17 cellular contexts compared by ENCODE assay signal in the genomic region with DNA sequence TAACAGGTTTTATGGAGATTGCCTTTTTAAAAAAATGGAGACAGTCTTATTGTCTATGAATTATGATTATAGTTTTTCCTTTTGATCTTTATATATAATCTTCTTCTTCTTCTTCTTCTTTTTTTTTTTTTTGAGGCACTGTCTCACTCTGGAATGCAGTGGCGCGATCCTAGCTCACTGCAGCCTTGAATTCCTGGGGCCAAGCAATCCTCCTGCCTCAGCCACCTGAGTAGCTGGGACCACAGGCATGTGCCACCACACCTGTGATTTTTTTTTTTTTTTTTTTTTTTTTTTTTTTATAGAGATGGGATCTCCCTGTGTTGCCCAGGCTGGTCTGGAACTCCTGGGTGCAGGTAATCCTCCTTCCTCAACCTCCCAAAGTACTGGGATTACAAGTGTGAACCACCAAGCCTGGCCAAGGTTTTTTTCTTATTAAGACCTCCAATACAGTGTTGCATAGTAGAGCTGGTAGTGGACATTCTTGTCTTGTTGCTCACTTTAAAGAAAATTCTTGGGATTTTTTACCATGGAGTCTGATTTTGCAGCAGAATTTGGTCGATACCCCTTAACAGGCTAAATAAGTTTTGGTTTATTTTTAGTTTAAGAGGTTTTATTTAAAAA. TPM values are rescaled to one million over a fixed set of nuclear protein-coding genes. Genes with fewer than 3 reads are reported as not detected.
A peak's percentile ranks its signal among the peaks of the same experiment; 100 is the strongest.
DNase-seq lines count a peak whose midpoint lies in the region; FAIRE-seq and TF ChIP-seq lines count a peak whose summit lies in the region.
"Had no signal": no experiment of that assay in that cellular context is flagged by ENCODE, and none has a peak within 500 bp of the region (broad histone marks: within the 10 kb centered on the region; RNA-seq: fewer than 3 reads in every experiment).

No MANE protein-coding gene starts in this region.

- POLR2A ChIA-PET in A673 (lab: Charles Lee; ENCODE audit: low non-redundant PET), result no interaction called here

- H3K79me2 ChIP-seq in astrocyte (ENCODE audit: insufficient read depth, low read length) (no peaks in the 10 kb centered on the region), keratinocyte (ENCODE audit: control insufficient read depth, insufficient read depth, low read length) (peaks cover under 1% of the 10 kb centered on the region)

- DNase-seq in AG10803 (ENCODE audit: low read depth), result peak; percentile 64
- DNase-seq in HS-5 (ENCODE audit: low read depth), result peak; percentile 82
- DNase-seq in astrocyte (ENCODE audit: low read depth), result peak; percentile 57
- peak; percentile 49 for DNase-seq in keratinocyte (ENCODE audit: low read depth, low spot score)
- DNase-seq in progenitor cell of endocrine pancreas (ENCODE audit: low spot score, unreplicated experiment), result no peak
- DNase-seq in A673 (ENCODE audit: low spot score), result no peak
- no peak for DNase-seq in activated CD4-positive, alpha-beta T cell treated with anti-CD3 and anti-CD28 coated beads, Interleukin-2, amount 10 ng/mL, durations not matched to agents 24 days and 14 days
- DNase-seq in NCI-H774 (lab: John Stamatoyannopoulos, UW), result no peak
- DNase-seq: cortex of kidney; foreskin melanocyte; kidney; NCI-H2029 treated with DMSO at 0.1 percent for 48 hours; posterior cingulate gyrus; SHP77; stimulated activated CD8-positive, alpha-beta memory T cell treated with anti-CD3 and anti-CD28 coated beads, Interleukin-4, amount 100 ng/mL, for 48 hours; thyroid gland had no signal

- H3K27me3 Mint-ChIP-seq in astrocyte (ENCODE audit: low read depth, unreplicated experiment) (no peaks in the 10 kb centered on the region), progenitor cell of endocrine pancreas (no peaks in the 10 kb centered on the region)
- H3K27me3 Mint-ChIP-seq in activated CD4-positive, alpha-beta T cell treated with anti-CD3 and anti-CD28 coated beads, Interleukin-2, amount 10 ng/mL, durations not matched to agents 24 days and 14 days, result no peaks in the 10 kb centered on the region

- H3K4me3 ChIP-seq in AG10803 (ENCODE audit: low read length) (no peak overlapping the region), astrocyte (ENCODE audit: insufficient read depth, low read depth, low read length) (no peak overlapping the region), keratinocyte (ENCODE audit: control insufficient read depth in 2 of 3, extremely low read depth in 1 of 3, insufficient read depth in 2 of 3, low read depth in 1 of 3, low read length in 3 of 3) (no peak overlapping the region), A673 (ENCODE audit: low read depth, low read length, poor library complexity, severe bottlenecking) (no peak overlapping the region)
- H3K4me3 ChIP-seq: BLaER1, thyroid gland had no signal

- no peaks in the 10 kb centered on the region for H3K9me1 ChIP-seq in keratinocyte (ENCODE audit: control insufficient read depth, extremely low read depth, insufficient read depth, low read length)

- H3K4me2 ChIP-seq in astrocyte (ENCODE audit: low read length) (peak overlapping the region; percentile 29), keratinocyte (ENCODE audit: control insufficient read depth, extremely low read depth, insufficient read depth, low read depth, low read length) (peak overlapping the region; percentile 60)
- H3K4me2 ChIP-seq: BLaER1 had no signal

- H3K9me3 ChIP-seq in astrocyte (ENCODE audit: insufficient read depth, low read depth, low read length) (no peaks in the 10 kb centered on the region), keratinocyte (ENCODE audit: control insufficient read depth, low read depth, low read length) (no peaks in the 10 kb centered on the region), A673 (ENCODE audit: low read depth, low read length, poor library complexity, severe bottlenecking) (no peaks in the 10 kb centered on the region)
- H3K9me3 ChIP-seq: thyroid gland had no signal

- intact Hi-C loops in A673 (cut with micrococcal nuclease; ENCODE audit: unreplicated experiment), result loop anchor here (5.0 kb wide), 2 partner anchors 80 to 280 kb away; no protein-coding TSS in a partner anchor
- intact Hi-C loops in activated CD4-positive, alpha-beta T cell treated with anti-CD3 and anti-CD28 coated beads, Interleukin-2, amount 10 ng/mL, durations not matched to agents 24 days and 14 days (cut with micrococcal nuclease), result no loop called here

- H3K36me3 Mint-ChIP-seq in astrocyte (ENCODE audit: low read depth, unreplicated experiment) (peaks cover 6% of the 10 kb centered on the region), progenitor cell of endocrine pancreas (ENCODE audit: insufficient read depth) (peaks cover 7% of the 10 kb centered on the region)
- peaks cover 44% of the 10 kb centered on the region for H3K36me3 Mint-ChIP-seq in activated CD4-positive, alpha-beta T cell treated with anti-CD3 and anti-CD28 coated beads, Interleukin-2, amount 10 ng/mL, durations not matched to agents 24 days and 14 days (ENCODE audit: low read depth)

- H3K27me3 ChIP-seq in astrocyte (ENCODE audit: insufficient read depth, low read length) (no peaks in the 10 kb centered on the region), keratinocyte (ENCODE audit: control insufficient read depth, extremely low read depth, insufficient read depth, low read length) (no peaks in the 10 kb centered on the region), A673 (replicated peaks; ENCODE audit: insufficient read depth, low read depth, low read length, poor library complexity) (no peaks in the 10 kb centered on the region)
- H3K27me3 ChIP-seq: BLaER1, thyroid gland had no signal

- no peak overlapping the region for H2AFZ ChIP-seq in astrocyte (ENCODE audit: low read depth, low read length)
- H2AFZ ChIP-seq in keratinocyte (ENCODE audit: control insufficient read depth, low read length), result no peak overlapping the region

- H3K9me3 Mint-ChIP-seq in astrocyte (ENCODE audit: unreplicated experiment) (no peaks in the 10 kb centered on the region), progenitor cell of endocrine pancreas (ENCODE audit: low read depth) (no peaks in the 10 kb centered on the region)
- no peaks in the 10 kb centered on the region for H3K9me3 Mint-ChIP-seq in activated CD4-positive, alpha-beta T cell treated with anti-CD3 and anti-CD28 coated beads, Interleukin-2, amount 10 ng/mL, durations not matched to agents 24 days and 14 days

- H3K36me3 ChIP-seq in astrocyte (ENCODE audit: insufficient read depth, low read length) (no peaks in the 10 kb centered on the region), keratinocyte (ENCODE audit: control insufficient read depth in 2 of 2, extremely low read depth in 1 of 2, insufficient read depth in 2 of 2, low read length in 2 of 2) (peaks cover 0 to under 1% of the 10 kb centered on the region in 2 experiments), A673 (ENCODE audit: insufficient read depth, low read length, poor library complexity, severe bottlenecking) (peaks cover 10% of the 10 kb centered on the region)

- no peak for FAIRE-seq in astrocyte (lab: Jason Lieb, UNC)
- FAIRE-seq in keratinocyte (lab: Jason Lieb, UNC), result no peak
- FAIRE-seq: kidney had no signal

- H3K4me1 ChIP-seq in astrocyte (ENCODE audit: insufficient read depth, low read length), result peaks cover 38% of the 10 kb centered on the region
- peaks cover 65% of the 10 kb centered on the region for H3K4me1 ChIP-seq in keratinocyte (ENCODE audit: control insufficient read depth, extremely low read depth, insufficient read depth, low read length)
- H3K4me1 ChIP-seq in A673 (ENCODE audit: insufficient read depth, low read length, poor library complexity, severe bottlenecking), result no peaks in the 10 kb centered on the region
- H3K4me1 ChIP-seq: thyroid gland had no signal

- dilution Hi-C loops in keratinocyte (cut with MboI; ENCODE audit: extremely low pct_ligation_motif_present, low sequenced_read_pairs), result no loop called here

- TF ChIP-seq CTCF in AG10803 (conservative IDR thresholded peaks at IDR 0.05; ENCODE audit: low read length), result no peak
- TF ChIP-seq CTCF in astrocyte (IDR thresholded peaks at IDR 0.05; ENCODE audit: insufficient read depth, low read depth, low read length), result no peak
- no peak for TF ChIP-seq CTCF in keratinocyte (optimal IDR thresholded peaks at IDR 0.05 in 1 of 3, IDR thresholded peaks at IDR 0.05 in 1 of 3, conservative IDR thresholded peaks at IDR 0.05 in 1 of 3; ENCODE audit: extremely low read depth in 1 of 3, insufficient read depth in 2 of 3, low read length in 3 of 3)
- TF ChIP-seq CTCF in progenitor cell of endocrine pancreas (IDR thresholded peaks at IDR 0.05; ENCODE audit: unreplicated experiment), result no peak
- no peak for TF ChIP-seq CTCF in A673 (conservative IDR thresholded peaks at IDR 0.05; ENCODE audit: low read depth, low read length)

- no TSS peak for BruUV-seq in A673 (replicated peaks; lab: Mats Ljungman, UMichigan)

- H3K4me3 Mint-ChIP-seq in astrocyte (ENCODE audit: unreplicated experiment) (no peak overlapping the region), progenitor cell of endocrine pancreas (ENCODE audit: low read depth) (no peak overlapping the region)
- H3K4me3 Mint-ChIP-seq in activated CD4-positive, alpha-beta T cell treated with anti-CD3 and anti-CD28 coated beads, Interleukin-2, amount 10 ng/mL, durations not matched to agents 24 days and 14 days, result no peak overlapping the region

- peaks cover 43% of the 10 kb centered on the region for H3K4me1 Mint-ChIP-seq in astrocyte (ENCODE audit: low read depth, unreplicated experiment)
- peaks cover 20% of the 10 kb centered on the region for H3K4me1 Mint-ChIP-seq in progenitor cell of endocrine pancreas (ENCODE audit: low read depth)
- peaks cover 27% of the 10 kb centered on the region for H3K4me1 Mint-ChIP-seq in activated CD4-positive, alpha-beta T cell treated with anti-CD3 and anti-CD28 coated beads, Interleukin-2, amount 10 ng/mL, durations not matched to agents 24 days and 14 days

- H3K27ac Mint-ChIP-seq in astrocyte (ENCODE audit: unreplicated experiment), result peak overlapping the region; percentile 49
- no peak overlapping the region for H3K27ac Mint-ChIP-seq in progenitor cell of endocrine pancreas
- no peak overlapping the region for H3K27ac Mint-ChIP-seq in activated CD4-positive, alpha-beta T cell treated with anti-CD3 and anti-CD28 coated beads, Interleukin-2, amount 10 ng/mL, durations not matched to agents 24 days and 14 days

- CTCF ChIA-PET in A673 (lab: Charles Lee), result interaction anchor here (0.6 to 1.2 kb wide), 3 partner anchors 49 to 217 kb away, joined by 3 to 11 read pairs (median 4); no protein-coding TSS in a partner anchor

- H4K20me1 ChIP-seq in astrocyte (ENCODE audit: insufficient read depth, low read length) (peaks cover 5% of the 10 kb centered on the region), keratinocyte (ENCODE audit: control insufficient read depth, extremely low read depth, insufficient read depth, low read length) (no peaks in the 10 kb centered on the region)

- H3K9ac ChIP-seq in astrocyte (ENCODE audit: low read length) (no peak overlapping the region), keratinocyte (ENCODE audit: control insufficient read depth, extremely low read depth, insufficient read depth, low read length) (no peak overlapping the region)
- H3K9ac ChIP-seq: BLaER1 had no signal

- H3K27ac ChIP-seq in astrocyte (ENCODE audit: low read depth, low read length) (no peak overlapping the region), keratinocyte (ENCODE audit: control insufficient read depth, insufficient read depth, low read length) (peak overlapping the region; percentile 45), A673 (ENCODE audit: low read depth, low read length, poor library complexity, severe bottlenecking) (no peak overlapping the region)
- H3K27ac ChIP-seq: BLaER1, thyroid gland had no signal

RNA-seq across cellular contexts. Expression of a gene that starts 46.5 kb away (rescaled TPM):
- total RNA-seq in astrocyte (32.9 and 41.4 TPM in 2 replicates), progenitor cell of endocrine pancreas (36.3 and 37.4 TPM in 2 replicates), A673 (2021) (52.7 and 53.2 TPM in 2 replicates)
- polyA plus RNA-seq in keratinocyte, result 23.4 to 30.5 TPM (median 27.4 TPM) in 3 replicates
- polyA plus RNA-seq in keratinocyte (2011; ENCODE audit: low read depth), result 27.2 TPM
- polyA plus RNA-seq in keratinocyte (2011; cell fraction: cytosol; rRNA removed), result 17.0 and 24.4 TPM in 2 replicates
- polyA plus RNA-seq in keratinocyte (2011; cell fraction: nucleus; rRNA removed), result 28.5 and 34.3 TPM in 2 replicates
- polyA plus RNA-seq in keratinocyte (2012; ENCODE audit: low replicate concordance), result 12.1 and 17.4 TPM in 2 replicates
- 20.4 to 47.9 TPM (median 30.2 TPM) in 3 replicates for polyA minus RNA-seq in keratinocyte
- polyA minus RNA-seq in keratinocyte (2011; cell fraction: cytosol; rRNA and poly(A)+ RNA removed), result 19.2 TPM
- polyA minus RNA-seq in keratinocyte (2011; cell fraction: nucleus; rRNA and poly(A)+ RNA removed), result 27.9 and 57.4 TPM in 2 replicates
- total RNA-seq in activated CD4-positive, alpha-beta T cell treated with anti-CD3 and anti-CD28 coated beads, Interleukin-2, amount 10 ng/mL, durations not matched to agents 24 days and 14 days, result 141 and 143 TPM in 2 replicates

RNA-seq across cellular contexts. Expression of a gene that starts 52.6 kb away (rescaled TPM):
- 36.9 and 45.8 TPM in 2 replicates for total RNA-seq in astrocyte
- polyA plus RNA-seq in keratinocyte, result 31.5 to 47.7 TPM (median 32.9 TPM) in 3 replicates
- 17.7 TPM for polyA plus RNA-seq in keratinocyte (2011; ENCODE audit: low read depth)
- polyA plus RNA-seq in keratinocyte (2011; cell fraction: cytosol; rRNA removed), result 35.4 and 40.1 TPM in 2 replicates
- polyA plus RNA-seq in keratinocyte (2011; cell fraction: nucleus; rRNA removed), result 25.4 and 28.9 TPM in 2 replicates
- 24.9 and 41.7 TPM in 2 replicates for polyA plus RNA-seq in keratinocyte (2012; ENCODE audit: low replicate concordance)
- 23.5 to 30.2 TPM (median 26.0 TPM) in 3 replicates for polyA minus RNA-seq in keratinocyte
- polyA minus RNA-seq in keratinocyte (2011; cell fraction: cytosol; rRNA and poly(A)+ RNA removed), result 13.0 TPM
- 8.1 and 8.6 TPM in 2 replicates for polyA minus RNA-seq in keratinocyte (2011; cell fraction: nucleus; rRNA and poly(A)+ RNA removed)
- 40.1 and 40.9 TPM in 2 replicates for total RNA-seq in progenitor cell of endocrine pancreas
- total RNA-seq in A673 (2021), result 49.3 and 53.5 TPM in 2 replicates
- total RNA-seq in activated CD4-positive, alpha-beta T cell treated with anti-CD3 and anti-CD28 coated beads, Interleukin-2, amount 10 ng/mL, durations not matched to agents 24 days and 14 days, result 63.4 and 64.5 TPM in 2 replicates

Comparison
In these comparisons a context has a peak if more than half of its experiments do, and no peak if none do; other contexts are left out.
1. DNase-seq: peak in AG10803 (single experiment), HS-5 (single experiment), astrocyte (single experiment) and keratinocyte (single experiment); none in progenitor cell of endocrine pancreas (single experiment), A673 (single experiment), activated CD4-positive, alpha-beta T cell treated with anti-CD3 and anti-CD28 coated beads, Interleukin-2, amount 10 ng/mL, durations not matched to agents 24 days and 14 days (single experiment) and NCI-H774 (single experiment).